Comparison of ENCODE assay signal across 29 cellular contexts in genomic region chr1:62877579-62877978, GRCh38.
"Had no signal": no experiment of that assay in that cellular context is flagged by ENCODE, and none has a peak within 500 bp of the region (broad histone marks: within the 10 kb centered on the region; RNA-seq: fewer than 3 reads in every experiment).

No MANE protein-coding gene starts in this region.

- H3K9me3 Mint-ChIP-seq: effector memory CD8-positive, alpha-beta T cell had no signal

- H3K4me3 ChIP-seq: colonic mucosa, coronary artery, dorsolateral prefrontal cortex, esophagus muscularis mucosa, esophagus squamous epithelium, gastrocnemius medialis, gastroesophageal sphincter, heart left ventricle, heart right ventricle had no signal

- H3K4me3 Mint-ChIP-seq: dendritic cell treated with granulocyte-macrophage colony-stimulating factor and Interleukin-4, amounts not matched to agents 40 ng/mL and 50 ng/mL, for 4 days; effector memory CD8-positive, alpha-beta T cell; endodermal cell had no signal

- H3K4me1 ChIP-seq: colonic mucosa, esophagus muscularis mucosa, gastrocnemius medialis, gastroesophageal sphincter, heart left ventricle, heart right ventricle had no signal

- H3K27me3 ChIP-seq: colonic mucosa, dorsolateral prefrontal cortex, esophagus muscularis mucosa, esophagus squamous epithelium, gastrocnemius medialis had no signal

- H3K36me3 ChIP-seq: colonic mucosa, esophagus muscularis mucosa, esophagus squamous epithelium, gastrocnemius medialis, gastroesophageal sphincter, heart left ventricle, heart right ventricle had no signal

- ATAC-seq: effector memory CD8-positive, alpha-beta T cell; esophagus mucosa; foreskin keratinocyte; gastrocnemius medialis; gastroesophageal sphincter; heart left ventricle; heart right ventricle had no signal

- H3K27ac Mint-ChIP-seq: dendritic cell treated with granulocyte-macrophage colony-stimulating factor and Interleukin-4, amounts not matched to agents 40 ng/mL and 50 ng/mL, for 4 days; effector memory CD8-positive, alpha-beta T cell; endodermal cell had no signal

- DNase-seq: colonic mucosa; cortex of kidney; dermis blood vessel endothelial cell; dorsolateral prefrontal cortex; effector CD4-positive, alpha-beta T cell; effector CD8-positive, alpha-beta T cell; effector memory CD4-positive, alpha-beta T cell; effector memory CD8-positive, alpha-beta T cell; erythroblast; esophagus squamous epithelium; foreskin fibroblast; foreskin keratinocyte; foreskin melanocyte; gastrocnemius medialis; glutamatergic neuron; head of caudate nucleus; heart left ventricle; heart right ventricle had no signal

- H3K9me3 ChIP-seq: colonic mucosa, esophagus squamous epithelium, gastrocnemius medialis had no signal

- FAIRE-seq: colon, endometrium, endothelial cell of umbilical vein, frontal cortex had no signal

- H3K27ac ChIP-seq: colonic mucosa, coronary artery, epithelial cell of prostate, esophagus muscularis mucosa, esophagus squamous epithelium, foreskin keratinocyte, gastrocnemius medialis, gastroesophageal sphincter, heart left ventricle, heart right ventricle had no signal
